23 cellular contexts compared by ENCODE assay signal in genomic region chr4:38470708-38471262, GRCh38.
"Had no signal": no experiment of that assay in that cellular context is flagged by ENCODE, and none has a peak within 500 bp of the region (broad histone marks: within the 10 kb centered on the region; RNA-seq: fewer than 3 reads in every experiment).

No MANE protein-coding gene starts in this region.

- H3K27me3 Mint-ChIP-seq: activated naive CD4-positive, alpha-beta T cell treated with anti-CD3 and anti-CD28 coated beads, Interleukin-2, amount 50 U/mL, for 24 hours; T-cell had no signal

- DNase-seq: activated CD4-positive, alpha-beta T cell treated with anti-CD3 and anti-CD28 coated beads for 4 hours; activated CD4-positive, alpha-beta T cell treated with anti-CD3 and anti-CD28 coated beads, Interleukin-2, amount 50 U/mL, for 4 hours; activated CD8-positive, alpha-beta memory T cell treated with anti-CD3 and anti-CD28 coated beads, Interleukin-2, amount 50 U/mL, for 48 hours; activated CD8-positive, alpha-beta T cell treated with anti-CD3 and anti-CD28 coated beads, Interleukin-2, amount 10 ng/mL, durations not matched to agents 7 days and 5 days; activated T-cell treated with anti-CD3 and anti-CD28 coated beads, Interleukin-2, amount 50 U/mL, for 1 hour; aorta; body of pancreas; central memory CD4-positive, alpha-beta T cell; NCI-H1092; NCI-H1417; NCI-H1930; NCI-H2171; NCI-H2227 treated with DMSO at 0.1 percent for 48 hours; NCI-H446 treated with DMSO at 0.1 percent for 48 hours; NCI-H526; NCI-H774; SIG-M5; T-cell; T-helper 2 cell; T1000 had no signal

- ATAC-seq: activated CD8-positive, alpha-beta T cell treated with anti-CD3 and anti-CD28 coated beads, Interleukin-2, amount 10 ng/mL, durations not matched to agents 7 days and 5 days; body of pancreas; T-cell had no signal

- H3K27ac Mint-ChIP-seq: activated CD8-positive, alpha-beta T cell treated with anti-CD3 and anti-CD28 coated beads, Interleukin-2, amount 10 ng/mL, durations not matched to agents 7 days and 5 days; activated naive CD4-positive, alpha-beta T cell treated with anti-CD3 and anti-CD28 coated beads, Interleukin-2, amount 50 U/mL, for 24 hours had no signal

- H3K4me1 Mint-ChIP-seq: activated naive CD4-positive, alpha-beta T cell treated with anti-CD3 and anti-CD28 coated beads, Interleukin-2, amount 50 U/mL, for 24 hours had no signal

- H3K4me3 ChIP-seq: body of pancreas, coronary artery had no signal

- H3K27ac ChIP-seq: body of pancreas, coronary artery, VCaP had no signal

- H3K4me1 ChIP-seq: body of pancreas had no signal

- H3K9me3 ChIP-seq: body of pancreas had no signal

- H3K27me3 ChIP-seq: body of pancreas had no signal

- H3K4me3 Mint-ChIP-seq: activated CD8-positive, alpha-beta T cell treated with anti-CD3 and anti-CD28 coated beads, Interleukin-2, amount 10 ng/mL, durations not matched to agents 7 days and 5 days; activated naive CD4-positive, alpha-beta T cell treated with anti-CD3 and anti-CD28 coated beads, Interleukin-2, amount 50 U/mL, for 24 hours; T-cell had no signal
